In the genomic region with DNA sequence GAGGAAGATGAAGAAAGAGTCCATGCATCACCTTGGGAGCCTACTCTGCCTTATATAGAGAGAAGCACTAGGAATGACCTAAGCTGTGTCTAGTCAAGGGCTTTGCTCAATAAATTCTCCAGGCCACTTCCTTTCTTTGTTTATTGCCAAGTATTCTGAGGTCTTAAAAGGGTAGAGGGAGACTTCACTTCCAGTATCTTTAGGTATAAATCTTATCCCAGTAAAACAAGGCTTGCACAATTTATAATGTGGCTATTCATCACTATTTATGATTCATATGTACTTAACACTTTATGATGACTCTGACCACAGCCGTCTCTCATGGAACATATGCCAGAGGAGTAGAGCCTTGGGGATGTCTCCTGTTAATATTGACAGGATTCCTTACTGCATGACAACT, we compare ENCODE assay signal across 14 cellular contexts.
A peak's percentile ranks its signal among the peaks of the same experiment; 100 is the strongest.
DNase-seq lines count a peak whose midpoint lies in the region; ATAC-seq and TF ChIP-seq lines count a peak whose summit lies in the region.
"Had no signal": no experiment of that assay in that cellular context is flagged by ENCODE, and none has a peak within 500 bp of the region (broad histone marks: within the 10 kb centered on the region; RNA-seq: fewer than 3 reads in every experiment).

No MANE protein-coding gene starts in this region.

- H3K18ac ChIP-seq in mesendoderm (ENCODE audit: low read length): no peak overlapping the region

- H3K4me1 ChIP-seq in hepatocyte (ENCODE audit: insufficient read depth): peaks cover 15% of the 10 kb centered on the region
- peaks cover 41% of the 10 kb centered on the region for H3K4me1 ChIP-seq in skeletal muscle satellite cell (ENCODE audit: control insufficient read depth, insufficient read depth, low read length)
- peaks cover 2% of the 10 kb centered on the region for H3K4me1 ChIP-seq in mesendoderm (ENCODE audit: control insufficient read depth, low read depth, low read length)

- no peaks in the 10 kb centered on the region for H3K79me1 ChIP-seq in mesendoderm (ENCODE audit: low read length)

- H4K8ac ChIP-seq in mesendoderm (ENCODE audit: low read depth, low read length): no peak overlapping the region

- no peak overlapping the region for H3K23ac ChIP-seq in mesendoderm (ENCODE audit: low read length)

- H3K4me1 Mint-ChIP-seq in stimulated activated memory B cell treated with anti-CD40 and anti-IgM and Interleukin-4, amounts not matched to agents 10 μg/mL and 1 μg/mL and 100 μg/mL, for 72 hours: no peaks in the 10 kb centered on the region

- H3K36me3 ChIP-seq in hepatocyte (replicated peaks; ENCODE audit: insufficient read depth, low read depth): no peaks in the 10 kb centered on the region
- H3K36me3 ChIP-seq in skeletal muscle satellite cell (ENCODE audit: insufficient read depth, low read length): no peaks in the 10 kb centered on the region
- no peaks in the 10 kb centered on the region for H3K36me3 ChIP-seq in mesendoderm (ENCODE audit: control insufficient read depth, insufficient read depth, low read length)

- no peak overlapping the region for H3K4me3 ChIP-seq in astrocyte of the cerebellum (ENCODE audit: low read depth, low read length)
- no peak overlapping the region for H3K4me3 ChIP-seq in hepatocyte
- no peak overlapping the region for H3K4me3 ChIP-seq in skeletal muscle satellite cell (ENCODE audit: low read length)
- H3K4me3 ChIP-seq in mesendoderm (ENCODE audit: low read length): no peak overlapping the region

- H4K5ac ChIP-seq in mesendoderm (ENCODE audit: low read length): no peak overlapping the region

- DNase-seq in H4 (ENCODE audit: low spot score) (peak; percentile 50), astrocyte of the cerebellum (ENCODE audit: low read depth) (peak; percentile 18), hepatocyte (ENCODE audit: low spot score) (peak; percentile 42), mesendoderm (no peak), NCI-H1417 (lab: John Stamatoyannopoulos, UW) (no peak), amygdala (lab: John Stamatoyannopoulos, UW) (no peak)
- DNase-seq: COR-L47; left ventricle myocardium superior; NCI-H1417 treated with DMSO at 0.1 percent for 48 hours; NK-92 treated with Interleukin-12 subunit alpha and Interleukin-12 subunit beta, amount 100 ng/mL, for 24 hours; posterior cingulate gyrus had no signal

- no peaks in the 10 kb centered on the region for H3K9me3 Mint-ChIP-seq in stimulated activated memory B cell treated with anti-CD40 and anti-IgM and Interleukin-4, amounts not matched to agents 10 μg/mL and 1 μg/mL and 100 μg/mL, for 72 hours

- ATAC-seq in stimulated activated memory B cell treated with anti-CD40 and anti-IgM and Interleukin-4, amounts not matched to agents 10 μg/mL and 1 μg/mL and 100 μg/mL, for 72 hours: no peak
- ATAC-seq: left ventricle myocardium superior had no signal

- no peak overlapping the region for H2AK5ac ChIP-seq in mesendoderm (ENCODE audit: low read length)

- H3K9me3 ChIP-seq in hepatocyte (ENCODE audit: low read depth) (no peaks in the 10 kb centered on the region), skeletal muscle satellite cell (replicated peaks; ENCODE audit: low read length) (no peaks in the 10 kb centered on the region)

- no peaks in the 10 kb centered on the region for H3K9me2 ChIP-seq in hepatocyte (replicated peaks; ENCODE audit: insufficient read depth)

- no peak overlapping the region for H3K4ac ChIP-seq in mesendoderm (ENCODE audit: low read depth, low read length)

- no peaks in the 10 kb centered on the region for H3K36me3 Mint-ChIP-seq in stimulated activated memory B cell treated with anti-CD40 and anti-IgM and Interleukin-4, amounts not matched to agents 10 μg/mL and 1 μg/mL and 100 μg/mL, for 72 hours
- H3K36me3 Mint-ChIP-seq: type B pancreatic cell had no signal

- in situ Hi-C loops in astrocyte of the cerebellum (cut with HindIII; ENCODE audit: low sequenced_read_pairs): no loop called here

- no peak overlapping the region for H3K56ac ChIP-seq in mesendoderm (ENCODE audit: low read length)

- H3K9ac ChIP-seq in skeletal muscle satellite cell (ENCODE audit: low read depth, low read length): no peak overlapping the region
- H3K9ac ChIP-seq in mesendoderm (ENCODE audit: low read length): no peak overlapping the region

- no peak overlapping the region for H2BK5ac ChIP-seq in mesendoderm (ENCODE audit: low read length)

- no peaks in the 10 kb centered on the region for H4K20me1 ChIP-seq in hepatocyte (ENCODE audit: insufficient read depth, poor library complexity, severe bottlenecking)

- TF ChIP-seq CTCF in astrocyte of the cerebellum (IDR thresholded peaks at IDR 0.05; ENCODE audit: low read depth, low read length, missing control alignments) (no peak), hepatocyte (IDR thresholded peaks at IDR 0.05; ENCODE audit: poor library complexity) (no peak)

- H2AFZ ChIP-seq in hepatocyte: no peak overlapping the region

- H3K27ac Mint-ChIP-seq in stimulated activated memory B cell treated with anti-CD40 and anti-IgM and Interleukin-4, amounts not matched to agents 10 μg/mL and 1 μg/mL and 100 μg/mL, for 72 hours: no peak overlapping the region

- WGBS in hepatocyte (ENCODE audit: low lambda C conversion rate, missing lambda C conversion rate): 27% methylated on average over 1 of the region's 1 CpG
- no CpG with 5 or more reads among the region's 1 CpG for WGBS in mesendoderm (ENCODE audit: extremely low coverage, insufficient coverage, low lambda C conversion rate)

- H3K27me3 ChIP-seq in hepatocyte: no peaks in the 10 kb centered on the region
- no peaks in the 10 kb centered on the region for H3K27me3 ChIP-seq in skeletal muscle satellite cell (ENCODE audit: control insufficient read depth, insufficient read depth, low read length)
- no peaks in the 10 kb centered on the region for H3K27me3 ChIP-seq in mesendoderm (ENCODE audit: insufficient read depth, low read length, poor library complexity)

- no peak overlapping the region for H3K4me3 Mint-ChIP-seq in stimulated activated memory B cell treated with anti-CD40 and anti-IgM and Interleukin-4, amounts not matched to agents 10 μg/mL and 1 μg/mL and 100 μg/mL, for 72 hours
- H3K4me3 Mint-ChIP-seq: type B pancreatic cell had no signal

- no peaks in the 10 kb centered on the region for H3K79me2 ChIP-seq in hepatocyte
- H3K79me2 ChIP-seq in mesendoderm (ENCODE audit: control insufficient read depth, insufficient read depth, low read length): no peaks in the 10 kb centered on the region

- H3K27ac ChIP-seq in hepatocyte (peak overlapping the region; percentile 61), mesendoderm (ENCODE audit: low read depth, low read length) (no peak overlapping the region)

- H2BK15ac ChIP-seq in mesendoderm (replicated peaks; ENCODE audit: low read depth): no peak overlapping the region

- H3K27me3 Mint-ChIP-seq in stimulated activated memory B cell treated with anti-CD40 and anti-IgM and Interleukin-4, amounts not matched to agents 10 μg/mL and 1 μg/mL and 100 μg/mL, for 72 hours: no peaks in the 10 kb centered on the region
- H3K27me3 Mint-ChIP-seq: type B pancreatic cell had no signal

- H3K4me2 ChIP-seq in hepatocyte (no peak overlapping the region), skeletal muscle satellite cell (ENCODE audit: low read length) (peak overlapping the region; percentile 25), mesendoderm (ENCODE audit: low read length) (no peak overlapping the region)

- H2BK120ac ChIP-seq in mesendoderm (ENCODE audit: low read depth, low read length): no peak overlapping the region

Comparison
In these comparisons a context has a peak if more than half of its experiments do, and no peak if none do; other contexts are left out.
1. DNase-seq: peak in H4 (single experiment), astrocyte of the cerebellum (single experiment) and hepatocyte (single experiment); none in mesendoderm (single experiment), NCI-H1417 (0 of 3) and amygdala (0 of 56).